ENCODE assay signal across 18 cellular contexts in genomic region chr2:8656160-8656641, GRCh38. TPM values are rescaled to one million over a fixed set of nuclear protein-coding genes. Genes with fewer than 3 reads are reported as not detected.
DNase-seq lines count a peak whose midpoint lies in the region; ATAC-seq, FAIRE-seq and TF ChIP-seq lines count a peak whose summit lies in the region.
"Had no signal": no experiment of that assay in that cellular context is flagged by ENCODE, and none has a peak within 500 bp of the region (broad histone marks: within the 10 kb centered on the region; RNA-seq: fewer than 3 reads in every experiment).

No MANE protein-coding gene starts in this region.

- ATAC-seq in HG02571 (IDR thresholded peaks at IDR 0.05; ENCODE audit: unreplicated experiment) (no peak), HG02759 (IDR thresholded peaks at IDR 0.05; ENCODE audit: unreplicated experiment) (no peak)
- ATAC-seq: activated CD4-positive, CD25-positive, alpha-beta regulatory T cell treated with anti-CD3 and anti-CD28 coated beads, Interleukin-2, amount 50 U/mL, for 24 hours; gastrocnemius medialis had no signal

- H3K9me3 ChIP-seq in AG04450 (ENCODE audit: control insufficient read depth, insufficient read depth, low read length), result no peaks in the 10 kb centered on the region; the same call in 1 of the 2 replicates
- H3K9me3 ChIP-seq: gastrocnemius medialis had no signal

- peak overlapping the region; percentile 69 for H3K27ac ChIP-seq in AG04450 (ENCODE audit: low read depth, low read length)
- H3K27ac ChIP-seq: gastrocnemius medialis had no signal

- CTCF ChIA-PET in AG04450 (lab: Charles Lee), result no interaction called here

- no peaks in the 10 kb centered on the region for H3K27me3 ChIP-seq in AG04450 (ENCODE audit: control insufficient read depth, insufficient read depth, low read length)
- H3K27me3 ChIP-seq: gastrocnemius medialis had no signal

- H3K4me3 ChIP-seq in AG04450 (ENCODE audit: low read depth, low read length) (no peak overlapping the region), fibroblast of villous mesenchyme (ENCODE audit: low read depth, low read length) (no peak overlapping the region)
- H3K4me3 ChIP-seq: gastrocnemius medialis had no signal

- POLR2A ChIA-PET in AG04450 (lab: Yijun Ruan, JAX), result interaction anchor here (0.6 to 1.5 kb wide), 3 partner anchors 20 to 113 kb away, joined by 3 to 12 read pairs (median 3); partner anchors contain the start of gene ID2

- DNase-seq in AG04450 (ENCODE audit: low read depth, low spot score), result peak; percentile 67
- peak; percentile 65 for DNase-seq in GM03348 (ENCODE audit: low spot score)
- peak; percentile 65 for DNase-seq in SHP77 treated with DMSO at 0.1 percent for 48 hours (lab: John Stamatoyannopoulos, UW)
- peak; percentile 59 for DNase-seq in fibroblast of villous mesenchyme (ENCODE audit: low read depth)
- DNase-seq in frontal cortex (ENCODE audit: low spot score in 2 of 2), result no peak
- DNase-seq in urothelium cell line (ENCODE audit: low spot score), result no peak
- DNase-seq: activated CD8-positive, alpha-beta memory T cell treated with anti-CD3 and anti-CD28 coated beads, Interleukin-2, amount 50 U/mL, for 48 hours; activated naive CD8-positive, alpha-beta T cell treated with anti-CD3 and anti-CD28 coated beads for 36 hours; C1 segment of cervical spinal cord; dermis blood vessel endothelial cell; gastrocnemius medialis; NCI-H1694 treated with DMSO at 0.1 percent for 48 hours; stimulated activated CD4-positive, alpha-beta T cell treated with anti-CD3 and anti-CD28 coated beads, Interleukin-4, amount 100 ng/mL, for 4 hours; stimulated activated naive CD4-positive, alpha-beta T cell treated with Interleukin-2 at 50 U/mL for 16 hours had no signal

- FAIRE-seq in frontal cortex (lab: Jason Lieb, UNC) (no peak), urothelium cell line (lab: Jason Lieb, UNC) (no peak)
- FAIRE-seq: keratinocyte had no signal

- TF ChIP-seq CTCF in AG04450 (IDR thresholded peaks at IDR 0.05; ENCODE audit: low read depth, low read length), result no peak
- TF ChIP-seq CTCF in fibroblast of villous mesenchyme (IDR thresholded peaks at IDR 0.05; ENCODE audit: insufficient read depth, low read depth, low read length), result no peak

RNA-seq across cellular contexts. Expression of gene ID2, which starts 25.7 kb away (rescaled TPM):
- 74.3 and 74.5 TPM in 2 replicates for polyA plus RNA-seq in AG04450 (2011; rRNA removed)
- polyA minus RNA-seq in AG04450 (2011; rRNA and poly(A)+ RNA removed), result 57.8 and 78.4 TPM in 2 replicates
- 31.2 and 118 TPM in 2 replicates for total RNA-seq in fibroblast of villous mesenchyme
- 151 TPM for total RNA-seq in frontal cortex

Comparison
In these comparisons a context has a peak if more than half of its experiments do, and no peak if none do; other contexts are left out.
1. DNase-seq: peak in AG04450 (single experiment), GM03348 (single experiment), SHP77 treated with DMSO at 0.1 percent for 48 hours (single experiment) and fibroblast of villous mesenchyme (single experiment); none in frontal cortex (0 of 2) and urothelium cell line (single experiment).